1 cellular context compared by ENCODE assay signal in genomic region chr19:45641274-45642105, GRCh38.
A peak's percentile ranks its signal among the peaks of the same experiment; 100 is the strongest.
TF ChIP-seq lines count a peak whose summit lies in the region.

No MANE protein-coding gene starts in this region.

TF ChIP-seq in HepG2, 621 proteins besides CTCF, POLR2A, EP300 and RAD21 (continued from another document and continues in another):
- TF ChIP-seq PAXIP1 (CRISPR knock-in tag; conservative IDR thresholded peaks at IDR 0.05) (peak; percentile 34; the same call in 1 of the 2 replicates), ZNF160 (CRISPR knock-in tag; IDR thresholded peaks at IDR 0.05) (no peak), SIX4 (CRISPR knock-in tag; IDR thresholded peaks at IDR 0.05) (no peak), ZNF20 (CRISPR knock-in tag; IDR thresholded peaks at IDR 0.05) (no peak), PAX8 (CRISPR knock-in tag; IDR thresholded peaks at IDR 0.05; ENCODE audit: borderline replicate concordance) (no peak), ZNF367 (CRISPR knock-in tag; IDR thresholded peaks at IDR 0.05; ENCODE audit: borderline replicate concordance) (no peak), ZBTB40 (IDR thresholded peaks at IDR 0.05) (no peak), ZBTB40 (CRISPR knock-in tag; IDR thresholded peaks at IDR 0.05) (peak; percentile 55; the same call in 1 of the 2 replicates), ZNF253 (CRISPR knock-in tag; IDR thresholded peaks at IDR 0.05; ENCODE audit: borderline replicate concordance) (peak; percentile 23; the same call in 1 of the 2 replicates), REST (IDR thresholded peaks at IDR 0.05; ENCODE audit: borderline replicate concordance in 1 of 2, low read depth in 1 of 2, low read length in 2 of 2) (no peak), MIXL1 (CRISPR knock-in tag; IDR thresholded peaks at IDR 0.05) (0 out of 2 replicates have a peak, but pooled peaks have one; percentile 27), TAF1 (CRISPR knock-in tag; IDR thresholded peaks at IDR 0.05) (peak; percentile 40; the same call in 1 of the 2 replicates), MEIS1 (CRISPR knock-in tag; IDR thresholded peaks at IDR 0.05; ENCODE audit: borderline replicate concordance) (no peak), FUBP1 (CRISPR knock-in tag; IDR thresholded peaks at IDR 0.05; ENCODE audit: borderline replicate concordance) (no peak), ZNF567 (CRISPR knock-in tag; IDR thresholded peaks at IDR 0.05; ENCODE audit: borderline replicate concordance) (no peak), SOX5 (CRISPR knock-in tag; IDR thresholded peaks at IDR 0.05; ENCODE audit: borderline replicate concordance) (0 out of 2 replicates have a peak, but pooled peaks have one; percentile 24), GFI1 (CRISPR knock-in tag; IDR thresholded peaks at IDR 0.05; ENCODE audit: borderline replicate concordance) (no peak), HIVEP1 (CRISPR knock-in tag; IDR thresholded peaks at IDR 0.05) (no peak), SYNCRIP (IDR thresholded peaks at IDR 0.05; ENCODE audit: insufficient read depth, low read depth, low read length) (no peak), ZFYVE20 (CRISPR knock-in tag; IDR thresholded peaks at IDR 0.05; ENCODE audit: borderline replicate concordance, low read depth) (no peak), ERF (CRISPR knock-in tag; IDR thresholded peaks at IDR 0.05) (no peak), ZBTB2 (CRISPR knock-in tag; IDR thresholded peaks at IDR 0.05; ENCODE audit: low read depth) (no peak), PAWR (CRISPR knock-in tag; IDR thresholded peaks at IDR 0.05; ENCODE audit: borderline replicate concordance) (no peak), CHD4 (IDR thresholded peaks at IDR 0.05; ENCODE audit: borderline replicate concordance, low read length) (no peak), PRDM15 (CRISPR knock-in tag; IDR thresholded peaks at IDR 0.05) (no peak), ZNF790 (CRISPR knock-in tag; IDR thresholded peaks at IDR 0.05; ENCODE audit: borderline replicate concordance) (peak; percentile 70; the same call in 1 of the 2 replicates), RARA (CRISPR knock-in tag; IDR thresholded peaks at IDR 0.05) (no peak), ELF3 (CRISPR knock-in tag; IDR thresholded peaks at IDR 0.05) (no peak), ZNF18 (CRISPR knock-in tag; IDR thresholded peaks at IDR 0.05; ENCODE audit: insufficient replicate concordance) (no peak)
